ENCODE assay signal across 1 cellular context in genomic region chr11:86934263-86934932, GRCh38.
TF ChIP-seq lines count a peak whose summit lies in the region.

No MANE protein-coding gene starts in this region.

TF ChIP-seq in K562, 482 proteins besides CTCF, POLR2A, EP300 and RAD21 (continued from another document):
- no peak for TF ChIP-seq FOXO4 (CRISPR knock-in tag; IDR thresholded peaks at IDR 0.05)
- TF ChIP-seq CBX1 (IDR thresholded peaks at IDR 0.05; ENCODE audit: low read depth) = no peak
- TF ChIP-seq EP400 (IDR thresholded peaks at IDR 0.05) = 0 out of 2 replicates have a peak, but pooled peaks have one; percentile 31
- TF ChIP-seq, protein P1, sequence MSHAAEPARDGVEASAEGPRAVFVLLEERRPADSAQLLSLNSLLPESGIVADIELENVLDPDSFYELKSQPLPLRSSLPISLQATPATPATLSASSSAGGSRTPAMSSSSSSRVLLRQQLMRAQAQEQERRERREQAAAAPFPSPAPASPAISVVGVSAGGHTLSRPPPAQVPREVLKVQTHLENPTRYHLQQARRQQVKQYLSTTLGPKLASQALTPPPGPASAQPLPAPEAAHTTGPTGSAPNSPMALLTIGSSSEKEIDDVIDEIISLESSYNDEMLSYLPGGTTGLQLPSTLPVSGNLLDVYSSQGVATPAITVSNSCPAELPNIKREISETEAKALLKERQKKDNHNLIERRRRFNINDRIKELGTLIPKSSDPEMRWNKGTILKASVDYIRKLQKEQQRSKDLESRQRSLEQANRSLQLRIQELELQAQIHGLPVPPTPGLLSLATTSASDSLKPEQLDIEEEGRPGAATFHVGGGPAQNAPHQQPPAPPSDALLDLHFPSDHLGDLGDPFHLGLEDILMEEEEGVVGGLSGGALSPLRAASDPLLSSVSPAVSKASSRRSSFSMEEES (CRISPR knock-in tag; IDR thresholded peaks at IDR 0.05) = peak; percentile 94
- peak; percentile 34; the same call in 1 of the 2 replicates for TF ChIP-seq L3MBTL2 (IDR thresholded peaks at IDR 0.05)
- no peak for TF ChIP-seq SMC3 (conservative IDR thresholded peaks at IDR 0.05; ENCODE audit: insufficient read depth, low read depth, low read length)
- TF ChIP-seq, protein P2, sequence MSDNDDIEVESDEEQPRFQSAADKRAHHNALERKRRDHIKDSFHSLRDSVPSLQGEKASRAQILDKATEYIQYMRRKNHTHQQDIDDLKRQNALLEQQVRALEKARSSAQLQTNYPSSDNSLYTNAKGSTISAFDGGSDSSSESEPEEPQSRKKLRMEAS (CRISPR knock-in tag; IDR thresholded peaks at IDR 0.05) = no peak
- TF ChIP-seq, protein P3, sequence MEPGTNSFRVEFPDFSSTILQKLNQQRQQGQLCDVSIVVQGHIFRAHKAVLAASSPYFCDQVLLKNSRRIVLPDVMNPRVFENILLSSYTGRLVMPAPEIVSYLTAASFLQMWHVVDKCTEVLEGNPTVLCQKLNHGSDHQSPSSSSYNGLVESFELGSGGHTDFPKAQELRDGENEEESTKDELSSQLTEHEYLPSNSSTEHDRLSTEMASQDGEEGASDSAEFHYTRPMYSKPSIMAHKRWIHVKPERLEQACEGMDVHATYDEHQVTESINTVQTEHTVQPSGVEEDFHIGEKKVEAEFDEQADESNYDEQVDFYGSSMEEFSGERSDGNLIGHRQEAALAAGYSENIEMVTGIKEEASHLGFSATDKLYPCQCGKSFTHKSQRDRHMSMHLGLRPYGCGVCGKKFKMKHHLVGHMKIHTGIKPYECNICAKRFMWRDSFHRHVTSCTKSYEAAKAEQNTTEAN (CRISPR knock-in tag; IDR thresholded peaks at IDR 0.05) = no peak
- no peak for TF ChIP-seq TAF1 (IDR thresholded peaks at IDR 0.05; ENCODE audit: control insufficient read depth, extremely low read depth, insufficient read depth, low read length, severe bottlenecking)
- no peak for TF ChIP-seq PRMT5 (CRISPR knock-in tag; IDR thresholded peaks at IDR 0.05)
- TF ChIP-seq, protein P4, sequence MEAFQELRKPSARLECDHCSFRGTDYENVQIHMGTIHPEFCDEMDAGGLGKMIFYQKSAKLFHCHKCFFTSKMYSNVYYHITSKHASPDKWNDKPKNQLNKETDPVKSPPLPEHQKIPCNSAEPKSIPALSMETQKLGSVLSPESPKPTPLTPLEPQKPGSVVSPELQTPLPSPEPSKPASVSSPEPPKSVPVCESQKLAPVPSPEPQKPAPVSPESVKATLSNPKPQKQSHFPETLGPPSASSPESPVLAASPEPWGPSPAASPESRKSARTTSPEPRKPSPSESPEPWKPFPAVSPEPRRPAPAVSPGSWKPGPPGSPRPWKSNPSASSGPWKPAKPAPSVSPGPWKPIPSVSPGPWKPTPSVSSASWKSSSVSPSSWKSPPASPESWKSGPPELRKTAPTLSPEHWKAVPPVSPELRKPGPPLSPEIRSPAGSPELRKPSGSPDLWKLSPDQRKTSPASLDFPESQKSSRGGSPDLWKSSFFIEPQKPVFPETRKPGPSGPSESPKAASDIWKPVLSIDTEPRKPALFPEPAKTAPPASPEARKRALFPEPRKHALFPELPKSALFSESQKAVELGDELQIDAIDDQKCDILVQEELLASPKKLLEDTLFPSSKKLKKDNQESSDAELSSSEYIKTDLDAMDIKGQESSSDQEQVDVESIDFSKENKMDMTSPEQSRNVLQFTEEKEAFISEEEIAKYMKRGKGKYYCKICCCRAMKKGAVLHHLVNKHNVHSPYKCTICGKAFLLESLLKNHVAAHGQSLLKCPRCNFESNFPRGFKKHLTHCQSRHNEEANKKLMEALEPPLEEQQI (IDR thresholded peaks at IDR 0.05) = no peak
- TF ChIP-seq SNRNP70 (optimal IDR thresholded peaks at IDR 0.05; ENCODE audit: low read depth, low read length) = no peak
- TF ChIP-seq ZBTB5 (IDR thresholded peaks at IDR 0.05) = no peak
- TF ChIP-seq TSC22D4 (tag; IDR thresholded peaks at IDR 0.05) = no peak
- TF ChIP-seq SP1 (CRISPR knock-in tag; IDR thresholded peaks at IDR 0.05) = no peak
- no peak for TF ChIP-seq ZNF717 (CRISPR knock-in tag; IDR thresholded peaks at IDR 0.05)
- TF ChIP-seq TCF7L2 (IDR thresholded peaks at IDR 0.05; ENCODE audit: low read depth, low read length) = no peak
